ENCODE assay signal across 9 cellular contexts in the genomic region with DNA sequence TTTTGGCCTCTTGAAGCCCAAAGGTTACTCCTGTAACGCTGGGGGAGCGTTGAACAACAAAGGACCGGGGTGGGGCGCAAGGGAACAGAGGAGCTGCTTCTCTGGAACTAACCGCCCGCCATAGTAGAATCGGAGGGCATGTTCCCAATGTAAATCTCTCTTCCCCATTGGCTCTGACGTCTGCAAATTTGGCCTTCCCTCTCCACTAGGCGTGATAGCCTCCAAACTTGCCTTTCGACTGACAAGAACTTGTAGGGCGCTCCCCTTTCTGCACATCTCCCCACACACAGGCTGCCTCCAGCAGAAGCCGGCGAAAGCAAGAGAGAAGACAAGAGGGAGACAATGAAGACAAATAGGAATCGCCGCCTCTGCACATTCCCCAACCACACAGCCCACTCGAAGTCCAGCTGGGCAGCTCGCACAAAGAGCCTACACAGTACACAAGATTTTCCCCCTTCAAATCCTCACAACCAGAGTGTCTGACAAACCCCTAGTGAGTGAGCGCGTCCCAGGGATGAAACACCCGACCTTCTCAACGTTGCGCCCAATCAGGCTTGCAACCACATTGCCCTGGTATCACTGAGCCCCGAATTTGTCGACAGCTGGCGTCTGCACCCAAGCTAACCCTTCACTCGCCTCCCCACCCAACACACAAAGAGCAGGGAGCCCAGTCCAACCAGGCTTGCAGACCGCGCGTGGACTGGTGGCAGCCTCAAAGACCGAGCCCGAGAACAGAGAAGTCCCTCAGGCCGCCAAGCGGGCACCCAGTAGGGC. TPM values are rescaled to one million over a fixed set of nuclear protein-coding genes. Genes with fewer than 3 reads are reported as not detected.
DNase-seq lines count a peak whose midpoint lies in the region; ATAC-seq, FAIRE-seq and TF ChIP-seq lines count a peak whose summit lies in the region.
"Had no signal": no experiment of that assay in that cellular context is flagged by ENCODE, and none has a peak within 500 bp of the region (broad histone marks: within the 10 kb centered on the region; RNA-seq: fewer than 3 reads in every experiment).

No MANE protein-coding gene starts in this region.

- no peak overlapping the region for H3K4me3 ChIP-seq in CD4-positive, alpha-beta memory T cell (ENCODE audit: low read length in 2 of 2)
- H3K4me3 ChIP-seq in MM.1S (ENCODE audit: low read length), result peak overlapping the region; percentile 60
- H3K4me3 ChIP-seq in H1 (ENCODE audit: extremely low read depth in 1 of 4, insufficient read depth in 2 of 4, low read depth in 3 of 4, low read length in 4 of 4), result peak overlapping the region; percentile 55 to 77 (median 66); a peak in 7 of 8 replicates

- peaks cover 36% of the 10 kb centered on the region for H3K27me3 ChIP-seq in CD4-positive, alpha-beta memory T cell (ENCODE audit: insufficient read depth, low read length)
- H3K27me3 ChIP-seq in MM.1S (replicated peaks; ENCODE audit: insufficient read depth, low read length) (peaks cover 29% of the 10 kb centered on the region), H1 (replicated peaks in 1 of 4; ENCODE audit: control insufficient read depth in 3 of 4, extremely low read depth in 1 of 4, insufficient read depth in 3 of 4, low read length in 3 of 4) (peaks cover 40 to 65% (median 61%) of the 10 kb centered on the region in 4 experiments)

- H3K9me3 Mint-ChIP-seq in CD4-positive, alpha-beta memory T cell, result peaks cover 0 to 2% (median 0%) of the 10 kb centered on the region in 8 donors
- no peaks in the 10 kb centered on the region for H3K9me3 Mint-ChIP-seq in natural killer cell treated with Interleukin-12 subunit alpha and Interleukin-12 subunit beta and Interleukin-15 and Interleukin-18, amount 100 ng/mL, for 72 hours

- ATAC-seq in natural killer cell treated with Interleukin-12 subunit alpha and Interleukin-12 subunit beta and Interleukin-15 and Interleukin-18, amount 100 ng/mL, for 72 hours, result peak in 1 of 2 donors; percentile 48
- ATAC-seq in HG03469 (IDR thresholded peaks at IDR 0.05; ENCODE audit: unreplicated experiment), result no peak

- no peaks in the 10 kb centered on the region for H3K36me3 ChIP-seq in CD4-positive, alpha-beta memory T cell (ENCODE audit: insufficient read depth, low read length)
- no peaks in the 10 kb centered on the region for H3K36me3 ChIP-seq in MM.1S (replicated peaks; ENCODE audit: insufficient read depth, low read length)
- H3K36me3 ChIP-seq in H1 (ENCODE audit: control insufficient read depth in 2 of 4, insufficient read depth in 4 of 4, low read length in 3 of 4), result no peaks in the 10 kb centered on the region

- H3K36me3 Mint-ChIP-seq in CD4-positive, alpha-beta memory T cell, result no peaks in the 10 kb centered on the region
- no peaks in the 10 kb centered on the region for H3K36me3 Mint-ChIP-seq in natural killer cell treated with Interleukin-12 subunit alpha and Interleukin-12 subunit beta and Interleukin-15 and Interleukin-18, amount 100 ng/mL, for 72 hours

- peak overlapping the region; percentile 89 for H2BK12ac ChIP-seq in H1 (ENCODE audit: low read depth, low read length)

- 4% methylated on average over 33 of the region's 33 CpGs; no CpG with 5 or more reads in 1 of the 2 experiments for WGBS in H1 (ENCODE audit: extremely low coverage in 1 of 2, insufficient coverage in 1 of 2, insufficient read length in 1 of 2, insufficient replicate concordance in 2 of 2, low coverage in 1 of 2, low lambda C conversion rate in 2 of 2, missing lambda C conversion rate in 1 of 2), 2 experiments

- H2BK20ac ChIP-seq in H1 (ENCODE audit: low read length), result peak overlapping the region; percentile 87; the same call in 1 of the 2 replicates

- peak overlapping the region; percentile 70 to 91 (median 82) for H3K4me3 Mint-ChIP-seq in CD4-positive, alpha-beta memory T cell
- peak overlapping the region; percentile 62 for H3K4me3 Mint-ChIP-seq in natural killer cell treated with Interleukin-12 subunit alpha and Interleukin-12 subunit beta and Interleukin-15 and Interleukin-18, amount 100 ng/mL, for 72 hours

- no peaks in the 10 kb centered on the region for H3K9me3 ChIP-seq in CD4-positive, alpha-beta memory T cell (ENCODE audit: control insufficient read depth in 1 of 2, low read length in 2 of 2)
- H3K9me3 ChIP-seq in MM.1S (replicated peaks; ENCODE audit: insufficient read depth, low read length) (no peaks in the 10 kb centered on the region), H1 (ENCODE audit: insufficient read depth in 2 of 2, low read depth in 1 of 2, low read length in 1 of 2) (no peaks in the 10 kb centered on the region)

- TF ChIP-seq POLR2A in H1 (IDR thresholded peaks at IDR 0.05; ENCODE audit: control extremely low read depth in 1 of 2, low read depth in 2 of 2, low read length in 2 of 2), result no peak; a peak in 1 of 3 replicates

- TF ChIP-seq CTCF in MM.1S (IDR thresholded peaks at IDR 0.05; ENCODE audit: low read length) (no peak), H1 (IDR thresholded peaks at IDR 0.05; ENCODE audit: control extremely low read depth in 1 of 3, insufficient read depth in 1 of 3, low read depth in 1 of 3, low read length in 3 of 3) (no peak)

- peak overlapping the region; percentile 49; the same call in 1 of the 2 replicates for H2BK15ac ChIP-seq in H1 (ENCODE audit: low read length)

- no peak for TF ChIP-seq EP300 in H1 (IDR thresholded peaks at IDR 0.05; ENCODE audit: borderline replicate concordance in 1 of 2, low read depth in 2 of 2, low read length in 2 of 2)

- intact Hi-C loops in CD4-positive, alpha-beta memory T cell (cut with micrococcal nuclease), result no loop called here

- no peaks in the 10 kb centered on the region for H4K20me1 ChIP-seq in MM.1S (ENCODE audit: insufficient read depth, low read length)
- peaks cover 0 to 2% of the 10 kb centered on the region in 2 experiments for H4K20me1 ChIP-seq in H1 (replicated peaks in 1 of 2; ENCODE audit: control insufficient read depth in 1 of 2, insufficient read depth in 2 of 2, low read length in 2 of 2)

- peak overlapping the region; percentile 94 for H3K4me2 ChIP-seq in MM.1S (ENCODE audit: low read depth, low read length)
- H3K4me2 ChIP-seq in H1 (ENCODE audit: insufficient read depth in 1 of 2, low read depth in 2 of 2, low read length in 2 of 2), result peak overlapping the region; percentile 97 to 99

- no peaks in the 10 kb centered on the region for H3K79me2 ChIP-seq in MM.1S (ENCODE audit: low read length)
- no peaks in the 10 kb centered on the region for H3K79me2 ChIP-seq in H1 (ENCODE audit: control insufficient read depth in 1 of 2, insufficient read depth in 2 of 2, low read length in 2 of 2)

- peaks cover 38% of the 10 kb centered on the region for H3K23me2 ChIP-seq in H1 (ENCODE audit: low read depth, low read length)

- peak overlapping the region; percentile 56 for H2BK120ac ChIP-seq in H1 (replicated peaks; ENCODE audit: low read depth, low read length)

- H3K23ac ChIP-seq in H1 (ENCODE audit: insufficient read length), result no peak overlapping the region

- H3K4me1 Mint-ChIP-seq in CD4-positive, alpha-beta memory T cell, result peaks cover 35 to 60% (median 47%) of the 10 kb centered on the region in 4 donors
- H3K4me1 Mint-ChIP-seq in natural killer cell treated with Interleukin-12 subunit alpha and Interleukin-12 subunit beta and Interleukin-15 and Interleukin-18, amount 100 ng/mL, for 72 hours (ENCODE audit: low read depth in 2 of 2), result peaks cover 38 to 47% of the 10 kb centered on the region in 2 donors

- no peak overlapping the region for H3K9ac ChIP-seq in MM.1S (ENCODE audit: low read length)
- H3K9ac ChIP-seq in H1 (replicated peaks in 1 of 4; ENCODE audit: extremely low read depth in 1 of 4, low read depth in 3 of 4, low read length in 3 of 4), result peak overlapping the region in 2 of 4 experiments; percentile 9 to 58; a peak in 4 of 7 replicates

- peak overlapping the region; percentile 64 for H3K18ac ChIP-seq in H1 (ENCODE audit: extremely low read depth, low read length)

- no peak for FAIRE-seq in H1 (lab: Jason Lieb, UNC)

- H4K91ac ChIP-seq in H1 (replicated peaks; ENCODE audit: insufficient read length, low read length), result peak overlapping the region; percentile 61

- H3K27ac Mint-ChIP-seq in CD4-positive, alpha-beta memory T cell, result peak overlapping the region in 1 of 7 donors; percentile 54
- H3K27ac Mint-ChIP-seq in natural killer cell treated with Interleukin-12 subunit alpha and Interleukin-12 subunit beta and Interleukin-15 and Interleukin-18, amount 100 ng/mL, for 72 hours, result no peak overlapping the region

- H2AK5ac ChIP-seq in H1 (ENCODE audit: low read depth, low read length), result no peak overlapping the region

- H2AFZ ChIP-seq in MM.1S (ENCODE audit: low read length) (peak overlapping the region; percentile 86), H1 (ENCODE audit: low read length) (peak overlapping the region; percentile 95)

- H3K27me3 Mint-ChIP-seq in CD4-positive, alpha-beta memory T cell, result peaks cover 58 to 67% of the 10 kb centered on the region in 2 donors
- peaks cover 70 to 85% of the 10 kb centered on the region in 2 donors for H3K27me3 Mint-ChIP-seq in natural killer cell treated with Interleukin-12 subunit alpha and Interleukin-12 subunit beta and Interleukin-15 and Interleukin-18, amount 100 ng/mL, for 72 hours

- peaks cover 50% of the 10 kb centered on the region for H3K4me1 ChIP-seq in CD4-positive, alpha-beta memory T cell (ENCODE audit: insufficient read depth, low read length)
- H3K4me1 ChIP-seq in MM.1S (ENCODE audit: low read length), result peaks cover 4% of the 10 kb centered on the region; the same call in 1 of the 2 replicates
- H3K4me1 ChIP-seq in H1 (replicated peaks in 1 of 4; ENCODE audit: control insufficient read depth in 3 of 4, insufficient read depth in 4 of 4, low read length in 3 of 4), result peaks cover 3 to 26% (median 11%) of the 10 kb centered on the region in 4 experiments; a peak in 6 of 7 replicates

- H3K27ac ChIP-seq in CD4-positive, alpha-beta memory T cell (ENCODE audit: low read depth, low read length), result no peak overlapping the region
- H3K27ac ChIP-seq in MM.1S (ENCODE audit: low read length) (no peak overlapping the region), H1 (ENCODE audit: low read depth, low read length) (no peak overlapping the region)
- H3K27ac ChIP-seq: VCaP had no signal

- no peak overlapping the region for H4K5ac ChIP-seq in H1 (ENCODE audit: insufficient read length, low read depth, low read length)

- H3K4ac ChIP-seq in H1 (replicated peaks; ENCODE audit: insufficient read length, low read depth, low read length), result no peak overlapping the region

- H2BK5ac ChIP-seq in H1 (ENCODE audit: low read depth, low read length), result no peak overlapping the region; the same call in 1 of the 2 replicates

- POLR2A ChIA-PET in CD4-positive, alpha-beta memory T cell (lab: Charles Lee; ENCODE audit: partially characterized antibody), result no interaction called here
- POLR2A ChIA-PET in H1 (lab: Charles Lee; ENCODE audit: partially characterized antibody), result interaction anchor here (1.4 kb wide), 1 partner anchor 10 kb away, joined by 3 read pairs; no protein-coding TSS in a partner anchor

- no peak for TF ChIP-seq RAD21 in H1 (IDR thresholded peaks at IDR 0.05 in 1 of 2, conservative IDR thresholded peaks at IDR 0.05 in 1 of 2; ENCODE audit: low read depth in 2 of 2, low read length in 2 of 2)

- no peaks in the 10 kb centered on the region for H3F3A ChIP-seq in MM.1S (ENCODE audit: insufficient read depth, low read length)

- peak in 3 of 5 donors; percentile 14 to 42 (median 14) for DNase-seq in CD4-positive, alpha-beta memory T cell
- no peak for DNase-seq in MM.1S
- peak in 1 of 2 experiments; percentile 71 for DNase-seq in H1 (ENCODE audit: low read depth in 1 of 2, low spot score in 2 of 2)
- DNase-seq in natural killer cell treated with Interleukin-12 subunit alpha and Interleukin-12 subunit beta and Interleukin-15 and Interleukin-18, amount 100 ng/mL, for 72 hours (ENCODE audit: low spot score), result no peak
- DNase-seq in ureter (ENCODE audit: low spot score), result no peak
- no peak for DNase-seq in glomerular visceral epithelial cell (ENCODE audit: extremely low spot score)
- DNase-seq in NCI-H1092 treated with DMSO at 0.1 percent for 48 hours (lab: John Stamatoyannopoulos, UW), result no peak

- no peaks in the 10 kb centered on the region for H3K79me1 ChIP-seq in H1 (ENCODE audit: low read depth, low read length)

- peak overlapping the region; percentile 74; the same call in 1 of the 2 replicates for H4K8ac ChIP-seq in H1 (ENCODE audit: extremely low read depth, insufficient read depth, low read length)

- no peak overlapping the region for H3K14ac ChIP-seq in H1 (ENCODE audit: insufficient read length)

- CTCF ChIA-PET in CD4-positive, alpha-beta memory T cell (lab: Charles Lee; ENCODE audit: partially characterized antibody), result interaction anchor here (0.8 to 10.7 kb wide), 9 partner anchors 8 to 1531 kb away, joined by 3 to 281 read pairs (median 36); no protein-coding TSS in a partner anchor
- CTCF ChIA-PET in H1 (lab: Charles Lee; ENCODE audit: partially characterized antibody), result interaction anchor here (0.6 to 11.0 kb wide), 14 partner anchors 13 to 1532 kb away, joined by 3 to 104 read pairs (median 8); no protein-coding TSS in a partner anchor

- H3K56ac ChIP-seq in H1 (replicated peaks; ENCODE audit: insufficient read length, low read depth, low read length), result no peak overlapping the region

- H3K9me2 ChIP-seq in MM.1S (replicated peaks; ENCODE audit: insufficient read depth, low read length), result no peaks in the 10 kb centered on the region

RNA-seq across cellular contexts. Expression of gene COL12A1, which starts 1.5 kb away (rescaled TPM):
- not detected for total RNA-seq in CD4-positive, alpha-beta memory T cell
- not detected for polyA plus RNA-seq in CD4-positive, alpha-beta memory T cell
- 4.7 TPM in 2 replicates for total RNA-seq in H1 (2021; fragmentation: NEBNext Ultra II Directional; extraction: Animal tissue kit (Norgen Biotek cat#: 25700))
- 1.4 TPM in 2 replicates for polyA plus RNA-seq in H1 (2011; rRNA removed)
- polyA plus RNA-seq in H1 (2011; cell fraction: cytosol; rRNA removed), result 1.9 TPM
- 5.7 TPM for polyA plus RNA-seq in H1 (2011; cell fraction: nucleus; rRNA removed)
- 1.9 to 3.1 TPM (median 2.6 TPM) in 4 replicates for polyA plus RNA-seq in H1 (2012, experiment 1 of 2)
- polyA plus RNA-seq in H1 (2012, experiment 2 of 2), result 0.46 TPM
- polyA plus RNA-seq in H1 (2013, experiment 1 of 2), result 4.2 TPM
- polyA plus RNA-seq in H1 (2013, experiment 2 of 2), result 4.3 TPM
- 12.9 and 13.0 TPM in 2 replicates for polyA minus RNA-seq in H1 (2011; rRNA and poly(A)+ RNA removed)
- polyA minus RNA-seq in H1 (2011; cell fraction: cytosol; rRNA and poly(A)+ RNA removed), result 4.8 TPM
- polyA minus RNA-seq in H1 (2011; cell fraction: nucleus; rRNA and poly(A)+ RNA removed), result 10.4 TPM
- total RNA-seq in natural killer cell treated with Interleukin-12 subunit alpha and Interleukin-12 subunit beta and Interleukin-15 and Interleukin-18, amount 100 ng/mL, for 72 hours, result not detected
- 40.4 TPM for total RNA-seq in ureter

RNA-seq across cellular contexts. Expression of gene COX7A2, which starts 36.2 kb away (rescaled TPM):
- 100 to 1,000 TPM; 188 to 201 TPM for total RNA-seq in CD4-positive, alpha-beta memory T cell
- polyA plus RNA-seq in CD4-positive, alpha-beta memory T cell, result 1,000 to 10,000 TPM in 1 of 2 donors, 100 to 1,000 TPM in 1; 809 to 1,007 TPM
- total RNA-seq in H1 (2021; fragmentation: NEBNext Ultra II Directional; extraction: Animal tissue kit (Norgen Biotek cat#: 25700)), result 456 and 468 TPM in 2 replicates
- polyA plus RNA-seq in H1 (2011; rRNA removed), result 198 and 262 TPM in 2 replicates
- polyA plus RNA-seq in H1 (2011; cell fraction: cytosol; rRNA removed), result 257 TPM
- 167 TPM for polyA plus RNA-seq in H1 (2011; cell fraction: nucleus; rRNA removed)
- 351 to 525 TPM (median 436 TPM) in 4 replicates for polyA plus RNA-seq in H1 (2012, experiment 1 of 2)
- 2,411 TPM for polyA plus RNA-seq in H1 (2012, experiment 2 of 2)
- polyA plus RNA-seq in H1 (2013, experiment 1 of 2), result 1,987 TPM
- polyA plus RNA-seq in H1 (2013, experiment 2 of 2), result 1,925 TPM
- polyA minus RNA-seq in H1 (2011; rRNA and poly(A)+ RNA removed), result 31.6 and 33.7 TPM in 2 replicates
- polyA minus RNA-seq in H1 (2011; cell fraction: cytosol; rRNA and poly(A)+ RNA removed), result 32.1 TPM
- 48.3 TPM for polyA minus RNA-seq in H1 (2011; cell fraction: nucleus; rRNA and poly(A)+ RNA removed)
- 100 to 1,000 TPM; 108 to 521 TPM for total RNA-seq in natural killer cell treated with Interleukin-12 subunit alpha and Interleukin-12 subunit beta and Interleukin-15 and Interleukin-18, amount 100 ng/mL, for 72 hours
- 353 TPM for total RNA-seq in ureter

Comparison
In these comparisons a context has a peak if more than half of its experiments do, and no peak if none do; other contexts are left out.
1. DNase-seq: peak in CD4-positive, alpha-beta memory T cell (3 of 5); none in MM.1S (single experiment), natural killer cell treated with Interleukin-12 subunit alpha and Interleukin-12 subunit beta and Interleukin-15 and Interleukin-18, amount 100 ng/mL, for 72 hours (single experiment), ureter (single experiment), glomerular visceral epithelial cell (single experiment) and NCI-H1092 treated with DMSO at 0.1 percent for 48 hours (single experiment).
2. H3K4me3 ChIP-seq: peak in MM.1S (single experiment) and H1 (4 of 4); none in CD4-positive, alpha-beta memory T cell (0 of 2).